1 cellular context compared by ENCODE assay signal in the genomic region with DNA sequence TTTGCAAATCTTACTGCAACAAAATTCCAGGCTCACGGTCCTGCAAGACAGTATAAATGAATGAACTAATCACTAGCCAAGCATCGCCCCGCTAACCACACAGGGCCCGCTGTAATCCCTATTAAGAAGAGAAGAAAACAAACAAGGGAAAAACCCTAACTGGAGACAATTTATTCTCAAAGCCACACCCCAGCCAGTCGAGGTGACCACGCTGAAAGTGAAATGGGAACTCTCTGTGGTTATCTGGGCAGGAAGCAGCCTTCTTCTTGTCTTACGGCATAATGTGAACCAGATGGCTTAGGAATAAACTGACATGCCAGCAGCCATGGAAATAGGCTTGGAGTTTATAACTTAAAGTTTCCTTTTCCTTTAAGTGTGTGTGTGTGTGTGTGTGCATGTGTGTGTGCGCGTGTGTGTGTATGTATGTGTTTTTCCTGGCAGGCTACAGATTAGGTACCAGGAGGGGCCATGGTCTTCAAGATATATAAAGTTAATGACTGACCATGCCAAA.
TF ChIP-seq lines count a peak whose summit lies in the region.

No MANE protein-coding gene starts in this region.

TF ChIP-seq in SK-N-SH, 30 proteins besides CTCF, POLR2A, EP300 and RAD21 (continued from another document):
- TF ChIP-seq, protein P1, sequence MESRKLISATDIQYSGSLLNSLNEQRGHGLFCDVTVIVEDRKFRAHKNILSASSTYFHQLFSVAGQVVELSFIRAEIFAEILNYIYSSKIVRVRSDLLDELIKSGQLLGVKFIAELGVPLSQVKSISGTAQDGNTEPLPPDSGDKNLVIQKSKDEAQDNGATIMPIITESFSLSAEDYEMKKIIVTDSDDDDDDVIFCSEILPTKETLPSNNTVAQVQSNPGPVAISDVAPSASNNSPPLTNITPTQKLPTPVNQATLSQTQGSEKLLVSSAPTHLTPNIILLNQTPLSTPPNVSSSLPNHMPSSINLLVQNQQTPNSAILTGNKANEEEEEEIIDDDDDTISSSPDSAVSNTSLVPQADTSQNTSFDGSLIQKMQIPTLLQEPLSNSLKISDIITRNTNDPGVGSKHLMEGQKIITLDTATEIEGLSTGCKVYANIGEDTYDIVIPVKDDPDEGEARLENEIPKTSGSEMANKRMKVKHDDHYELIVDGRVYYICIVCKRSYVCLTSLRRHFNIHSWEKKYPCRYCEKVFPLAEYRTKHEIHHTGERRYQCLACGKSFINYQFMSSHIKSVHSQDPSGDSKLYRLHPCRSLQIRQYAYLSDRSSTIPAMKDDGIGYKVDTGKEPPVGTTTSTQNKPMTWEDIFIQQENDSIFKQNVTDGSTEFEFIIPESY (IDR thresholded peaks at IDR 0.05; ENCODE audit: borderline replicate concordance, low read depth), result peak; percentile 48; the same call in 1 of the 2 replicates
- TF ChIP-seq, protein P2, sequence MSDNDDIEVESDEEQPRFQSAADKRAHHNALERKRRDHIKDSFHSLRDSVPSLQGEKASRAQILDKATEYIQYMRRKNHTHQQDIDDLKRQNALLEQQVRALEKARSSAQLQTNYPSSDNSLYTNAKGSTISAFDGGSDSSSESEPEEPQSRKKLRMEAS (IDR thresholded peaks at IDR 0.05; ENCODE audit: low read depth), result no peak
- TF ChIP-seq FOSL2 (IDR thresholded peaks at IDR 0.05; ENCODE audit: borderline replicate concordance, low read depth) (no peak; the same call in 1 of the 2 replicates), NRF1 (IDR thresholded peaks at IDR 0.05; ENCODE audit: low read depth, low read length) (no peak), GABPA (IDR thresholded peaks at IDR 0.05; ENCODE audit: low read depth) (no peak), FOXM1 (IDR thresholded peaks at IDR 0.05; ENCODE audit: low read depth) (no peak; the same call in 1 of the 2 replicates), POLR2AphosphoS5 (IDR thresholded peaks at IDR 0.05; ENCODE audit: low read depth, low read length) (peak; percentile 77), RFX5 (IDR thresholded peaks at IDR 0.05; ENCODE audit: low read length) (no peak), MXI1 (IDR thresholded peaks at IDR 0.05; ENCODE audit: low read depth, low read length) (peak; percentile 46; the same call in 1 of the 2 replicates), TCF12 (IDR thresholded peaks at IDR 0.05) (peak; percentile 99), NFIC (IDR thresholded peaks at IDR 0.05; ENCODE audit: borderline replicate concordance) (peak; percentile 67), FOXJ3 (CRISPR knock-in tag; IDR thresholded peaks at IDR 0.05) (no peak), ELF1 (IDR thresholded peaks at IDR 0.05) (no peak), RCOR1 (IDR thresholded peaks at IDR 0.05; ENCODE audit: low read length) (peak; percentile 68), CHD2 (IDR thresholded peaks at IDR 0.05; ENCODE audit: low read length, partially characterized antibody) (peak; percentile 42), YY1 (IDR thresholded peaks at IDR 0.05; ENCODE audit: low read depth) (no peak), EZH2phosphoT487 (IDR thresholded peaks at IDR 0.05; ENCODE audit: borderline replicate concordance, low read depth) (no peak)
TF ChIP-seq in SK-N-SH: peak in this region for 14.
